8 cellular contexts compared by ENCODE assay signal in genomic region chr2:111897924-111898702, GRCh38. TPM values are rescaled to one million over a fixed set of nuclear protein-coding genes. Genes with fewer than 3 reads are reported as not detected.
DNase-seq lines count a peak whose midpoint lies in the region; ATAC-seq and TF ChIP-seq lines count a peak whose summit lies in the region.

Gene MERTK, plus strand, starts transcription at chr2:111898607. Its CDS starts 129 bp downstream, at chr2:111898736.

- TF ChIP-seq CTCF in AG04449 (IDR thresholded peaks at IDR 0.05; ENCODE audit: insufficient read depth, low read length, missing control alignments) (peak; percentile 45), IMR-90 (conservative IDR thresholded peaks at IDR 0.05; ENCODE audit: low read depth, low read length) (peak; percentile 54), neutrophil (IDR thresholded peaks at IDR 0.05) (no peak), upper lobe of right lung (IDR thresholded peaks at IDR 0.05) (peak; percentile 64)

- H3K9me3 Mint-ChIP-seq in activated naive CD4-positive, alpha-beta T cell treated with anti-CD3 and anti-CD28 coated beads, Interleukin-2, amount 10 ng/mL, durations not matched to agents 7 days and 5 days: no peaks in the 10 kb centered on the region

- BruUV-seq in IMR-90 (replicated peaks; lab: Mats Ljungman, UMichigan): no TSS peak

- peak within 1 kb of the TSS; percentile 91 for H2AFZ ChIP-seq in IMR-90 (replicated peaks; ENCODE audit: low read length, poor library complexity)

- H2BK20ac ChIP-seq in IMR-90 (ENCODE audit: low read depth, low read length): no peak within 1 kb of the TSS

- no peaks in the 10 kb centered on the region for H3K79me1 ChIP-seq in IMR-90 (ENCODE audit: low read depth in 1 of 2, low read length in 2 of 2)

- peaks cover 3% of the 10 kb centered on the region; the same call in 1 of the 2 replicates for H3K9me1 ChIP-seq in IMR-90 (ENCODE audit: insufficient read depth, low read length)

- no peak within 1 kb of the TSS for H2BK5ac ChIP-seq in IMR-90 (ENCODE audit: low read depth, low read length, poor library complexity, severe bottlenecking)

- WGBS in IMR-90 (ENCODE audit: extremely low coverage in 2 of 2, insufficient read length in 1 of 2), 2 experiments: 0% methylated on average over 24 of the region's 71 CpGs; no CpG with 5 or more reads in 1 of the 2 experiments

- peak within 1 kb of the TSS; percentile 63 for H3K4me3 Mint-ChIP-seq in activated naive CD4-positive, alpha-beta T cell treated with anti-CD3 and anti-CD28 coated beads, Interleukin-2, amount 10 ng/mL, durations not matched to agents 7 days and 5 days

- peak within 1 kb of the TSS; percentile 61 for H3K4me3 ChIP-seq in AG04449 (ENCODE audit: low read depth, low read length)
- peak within 1 kb of the TSS; percentile 67 for H3K4me3 ChIP-seq in IMR-90 (ENCODE audit: insufficient read depth, low read depth, low read length)
- H3K4me3 ChIP-seq in neutrophil (ENCODE audit: low read depth in 1 of 2, low read length in 1 of 2): peak within 1 kb of the TSS; percentile 61 to 76
- peak within 1 kb of the TSS; percentile 94 for H3K4me3 ChIP-seq in upper lobe of right lung

- peak within 1 kb of the TSS; percentile 29; the same call in 1 of the 2 replicates for H3K18ac ChIP-seq in IMR-90 (ENCODE audit: low read depth, low read length)

- no peak within 1 kb of the TSS for H2BK120ac ChIP-seq in IMR-90 (ENCODE audit: low read depth, low read length)

- peak within 1 kb of the TSS; percentile 31 for H2AK9ac ChIP-seq in IMR-90 (replicated peaks; ENCODE audit: low read depth, low read length, poor library complexity)

- H3K36me3 ChIP-seq in IMR-90 (ENCODE audit: control insufficient read depth, insufficient read depth, low read length): no peaks in the 10 kb centered on the region
- H3K36me3 ChIP-seq in neutrophil: no peaks in the 10 kb centered on the region
- H3K36me3 ChIP-seq in upper lobe of right lung: no peaks in the 10 kb centered on the region

- no peak within 1 kb of the TSS for H2BK15ac ChIP-seq in IMR-90 (ENCODE audit: low read depth, low read length)

- CTCF ChIA-PET in AG04449 (lab: Yijun Ruan, JAX): interaction anchor here (0.6 to 3.0 kb wide), 8 partner anchors 8 to 155 kb away, joined by 3 to 23 read pairs (median 3); no protein-coding TSS in a partner anchor
- CTCF ChIA-PET in IMR-90 (lab: Yijun Ruan, JAX): interaction anchor here (0.7 kb wide), 1 partner anchor 10 kb away, joined by 6 read pairs; no protein-coding TSS in a partner anchor
- CTCF ChIA-PET in activated naive CD4-positive, alpha-beta T cell treated with anti-CD3 and anti-CD28 coated beads, Interleukin-2, amount 10 ng/mL, durations not matched to agents 7 days and 5 days (lab: Charles Lee): interaction anchor here (0.6 to 2.2 kb wide), 7 partner anchors 8 to 153 kb away, joined by 3 to 7 read pairs (median 4); no protein-coding TSS in a partner anchor

- peak within 1 kb of the TSS; percentile 99 for H3K4me2 ChIP-seq in IMR-90 (ENCODE audit: low read depth, low read length)

- no peaks in the 10 kb centered on the region for H4K20me1 ChIP-seq in IMR-90 (ENCODE audit: insufficient read depth, low read length)

- peak within 1 kb of the TSS; percentile 19; the same call in 1 of the 2 replicates for H4K5ac ChIP-seq in IMR-90 (ENCODE audit: low read depth, low read length)

- H3K27me3 Mint-ChIP-seq in activated naive CD4-positive, alpha-beta T cell treated with anti-CD3 and anti-CD28 coated beads, Interleukin-2, amount 10 ng/mL, durations not matched to agents 7 days and 5 days: peaks cover 76% of the 10 kb centered on the region

- peaks cover 53% of the 10 kb centered on the region for H3K27me3 ChIP-seq in IMR-90 (ENCODE audit: control insufficient read depth, insufficient read depth, low read length)
- peaks cover 44% of the 10 kb centered on the region for H3K27me3 ChIP-seq in neutrophil
- no peaks in the 10 kb centered on the region for H3K27me3 ChIP-seq in upper lobe of right lung

- H3K36me3 Mint-ChIP-seq in activated naive CD4-positive, alpha-beta T cell treated with anti-CD3 and anti-CD28 coated beads, Interleukin-2, amount 10 ng/mL, durations not matched to agents 7 days and 5 days: no peaks in the 10 kb centered on the region

- H3K23ac ChIP-seq in IMR-90 (ENCODE audit: low read depth, low read length): peak within 1 kb of the TSS; percentile 26

- POLR2A ChIA-PET in AG04449 (lab: Yijun Ruan, JAX) (no interaction called here), IMR-90 (lab: Charles Lee; ENCODE audit: unreplicated experiment) (no interaction called here)

- peak within 1 kb of the TSS; percentile 70 for H3K9ac ChIP-seq in IMR-90 (ENCODE audit: low read depth, low read length)

- H3K27ac ChIP-seq in IMR-90 (ENCODE audit: insufficient read depth, low read length): peak within 1 kb of the TSS; percentile 47; the same call in 1 of the 2 replicates
- H3K27ac ChIP-seq in neutrophil: peak within 1 kb of the TSS; percentile 37
- H3K27ac ChIP-seq in upper lobe of right lung: peak within 1 kb of the TSS; percentile 89

- peak within 1 kb of the TSS in 1 of 2 experiments; percentile 17; a peak in 1 of 4 replicates for H4K8ac ChIP-seq in IMR-90 (ENCODE audit: low read depth in 2 of 2, low read length in 2 of 2)

- peaks cover 15% of the 10 kb centered on the region for H3K4me1 Mint-ChIP-seq in activated naive CD4-positive, alpha-beta T cell treated with anti-CD3 and anti-CD28 coated beads, Interleukin-2, amount 10 ng/mL, durations not matched to agents 7 days and 5 days

- H3K56ac ChIP-seq in IMR-90 (ENCODE audit: extremely low read depth, insufficient read depth, low read length): no peak within 1 kb of the TSS

- no peak for TF ChIP-seq POLR2A in IMR-90 (IDR thresholded peaks at IDR 0.05; ENCODE audit: low read depth, low read length)

- no peak within 1 kb of the TSS for H4K91ac ChIP-seq in IMR-90 (ENCODE audit: insufficient read depth, low read depth, low read length)

- H3K9me3 ChIP-seq in IMR-90 (ENCODE audit: control insufficient read depth, insufficient read depth, low read length) (no peaks in the 10 kb centered on the region), neutrophil (no peaks in the 10 kb centered on the region), upper lobe of right lung (no peaks in the 10 kb centered on the region)

- ATAC-seq in GM18868 (IDR thresholded peaks at IDR 0.05; ENCODE audit: unreplicated experiment) (peak; percentile 54), IMR-90 (ENCODE audit: low read depth) (peak; percentile 87), upper lobe of right lung (peak; percentile 91)

- H3K4me1 ChIP-seq in IMR-90 (ENCODE audit: control insufficient read depth, insufficient read depth, low read length) (peaks cover 4% of the 10 kb centered on the region), neutrophil (ENCODE audit: control insufficient read depth in 1 of 2, insufficient read depth in 1 of 2, low read depth in 1 of 2, low read length in 1 of 2) (peaks cover 16 to 23% of the 10 kb centered on the region in 2 experiments), upper lobe of right lung (peaks cover 27% of the 10 kb centered on the region)

- no peak for DNase-seq in AG04449 (ENCODE audit: low read depth, low spot score)
- DNase-seq in IMR-90: peak; percentile 71
- peak; percentile 78 to 83 for DNase-seq in SHP77 (lab: John Stamatoyannopoulos, UW)
- peak; percentile 61 for DNase-seq in activated naive CD4-positive, alpha-beta T cell treated with anti-CD3 and anti-CD28 coated beads, Interleukin-2, amount 10 ng/mL, durations not matched to agents 7 days and 5 days
- DNase-seq in globus pallidus (ENCODE audit: low spot score): peak; percentile 73
- peak; percentile 94 for DNase-seq in upper lobe of right lung

- H2AK5ac ChIP-seq in IMR-90 (ENCODE audit: low read depth, low read length): 0 out of 2 replicates have a peak within 1 kb of the TSS, but pooled peaks have one; percentile 48

- peak; percentile 58 for TF ChIP-seq RAD21 in IMR-90 (IDR thresholded peaks at IDR 0.05; ENCODE audit: low read length)

- H3K14ac ChIP-seq in IMR-90 (replicated peaks; ENCODE audit: low read depth, low read length): 0 out of 2 replicates have a peak within 1 kb of the TSS, but pooled peaks have one; percentile 3

- H3K27ac Mint-ChIP-seq in activated naive CD4-positive, alpha-beta T cell treated with anti-CD3 and anti-CD28 coated beads, Interleukin-2, amount 10 ng/mL, durations not matched to agents 7 days and 5 days: no peak within 1 kb of the TSS

- dilution Hi-C loops in IMR-90 (cut with HindIII; ENCODE audit: low sequenced_read_pairs, unreplicated experiment): no loop called here

- 0 out of 2 replicates have a peak within 1 kb of the TSS, but pooled peaks have one; percentile 1 for H3K4ac ChIP-seq in IMR-90 (ENCODE audit: low read depth, low read length)

- in situ Hi-C loops in IMR-90 (cut with MboI; ENCODE audit: low sequenced_read_pairs): no loop called here

- intact Hi-C loops in IMR-90 (cut with micrococcal nuclease) (no loop called here), upper lobe of right lung (cut with DNase I) (loop anchor here (5.0 kb wide), 1 partner anchor 149 kb away; no protein-coding TSS in a partner anchor)

TF ChIP-seq in IMR-90, 13 proteins besides CTCF, POLR2A, EP300 and RAD21:
- peak; percentile 30 for TF ChIP-seq SMC3 (IDR thresholded peaks at IDR 0.05; ENCODE audit: low read depth, low read length)
- no peak for TF ChIP-seq BHLHE40 (IDR thresholded peaks at IDR 0.05; ENCODE audit: low read depth, low read length)

RNA-seq across cellular contexts. Expression of gene MERTK, which starts in this region (rescaled TPM):
- total RNA-seq in IMR-90 (2012; rRNA removed) (0.28 and 0.36 TPM in 2 replicates), upper lobe of right lung (17.3 TPM)
- polyA plus RNA-seq in IMR-90 (2012; rRNA removed): 0.62 and 0.73 TPM in 2 replicates
- 0.19 and 0.45 TPM in 2 replicates for polyA plus RNA-seq in IMR-90 (2012; cell fraction: cytosol; rRNA removed)
- polyA plus RNA-seq in IMR-90 (2012; cell fraction: nucleus; rRNA removed; ENCODE audit: low replicate concordance): 0.62 and 3.6 TPM in 2 replicates

Comparison
In these comparisons a context has a peak if more than half of its experiments do, and no peak if none do; other contexts are left out.
1. RNA of gene MERTK (total RNA-seq): 17.3 TPM in upper lobe of right lung (single experiment); 0.28 to 0.36 TPM in IMR-90; every median in the first group is over 10 times any median in the second.
2. H3K27ac ChIP-seq: peak in every context shown above with its lines; median percentile 89 in upper lobe of right lung; 47 in IMR-90; 37 in neutrophil.
3. Peak in every context shown above with its lines, with median percentiles within 50 percentile points of each other: H3K4me3 ChIP-seq and ATAC-seq.